Comparison of ENCODE assay signal across 9 cellular contexts in the genomic region with DNA sequence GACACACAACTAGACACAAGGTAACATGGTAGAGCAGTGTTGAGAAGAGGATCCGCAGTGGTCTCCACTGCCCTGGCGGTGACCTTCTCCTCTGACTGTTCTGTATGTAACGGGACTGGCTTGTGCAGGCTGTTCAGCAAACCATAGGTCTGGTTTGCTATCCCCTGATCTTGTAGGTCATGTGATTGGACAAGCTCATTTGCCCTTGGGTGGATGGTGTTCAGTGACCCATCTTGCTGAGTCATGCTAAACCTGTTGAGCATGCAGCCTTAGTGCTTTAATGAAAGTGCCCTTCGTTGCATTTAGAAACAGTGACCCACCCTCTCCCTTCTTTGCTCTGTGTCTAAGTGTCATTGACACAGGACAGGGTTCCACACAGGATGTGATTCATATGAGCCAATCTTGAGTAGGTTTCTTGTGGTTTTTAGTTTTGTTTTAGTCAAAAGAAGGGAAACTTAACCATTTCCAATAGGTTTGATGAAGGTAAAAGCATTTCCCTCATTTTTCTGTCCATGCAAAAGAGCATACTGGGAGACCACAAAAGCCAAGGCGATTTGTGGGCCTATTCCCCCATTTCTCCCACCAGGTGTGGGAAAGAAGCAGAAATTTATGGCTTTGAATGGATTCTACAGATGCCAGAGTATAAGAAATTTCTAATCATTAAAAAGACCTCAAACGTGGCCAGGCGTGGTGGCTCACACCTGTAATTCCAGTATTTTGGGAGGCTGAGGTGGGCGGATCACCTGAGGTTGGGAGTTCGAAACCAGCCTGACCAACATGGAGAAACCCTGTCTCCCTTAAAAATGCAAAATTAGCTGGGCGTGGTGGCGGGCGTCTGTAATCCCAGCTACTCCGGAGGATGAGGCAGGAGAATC. TPM values are rescaled to one million over a fixed set of nuclear protein-coding genes. Genes with fewer than 3 reads are reported as not detected.
DNase-seq lines count a peak whose midpoint lies in the region; ATAC-seq and TF ChIP-seq lines count a peak whose summit lies in the region.
"Had no signal": no experiment of that assay in that cellular context is flagged by ENCODE, and none has a peak within 500 bp of the region (broad histone marks: within the 10 kb centered on the region; RNA-seq: fewer than 3 reads in every experiment).

No MANE protein-coding gene starts in this region.

- no peaks in the 10 kb centered on the region for H3K9me3 ChIP-seq in CD4-positive, alpha-beta T cell (ENCODE audit: control insufficient read depth, low read length)
- H3K9me3 ChIP-seq: SJCRH30 had no signal

- ATAC-seq in CD4-positive, alpha-beta T cell (ENCODE audit: poor library complexity): peak; percentile 75
- ATAC-seq in GM19043 (IDR thresholded peaks at IDR 0.05; ENCODE audit: low read depth, unreplicated experiment) (peak; percentile 82), HG03139 (IDR thresholded peaks at IDR 0.05; ENCODE audit: unreplicated experiment) (peak; percentile 79)

- POLR2A ChIA-PET in CD4-positive, alpha-beta T cell (lab: Charles Lee): interaction anchor here (0.6 to 2.0 kb wide), 5 partner anchors 10 to 157 kb away, joined by 3 to 10 read pairs (median 6); a partner anchor contains a TSS
- POLR2A ChIA-PET in RWPE1 (lab: Yijun Ruan, JAX; ENCODE audit: low non-redundant PET): no interaction called here

- peaks cover 7% of the 10 kb centered on the region for H3K9me3 Mint-ChIP-seq in CD4-positive, alpha-beta T cell
- no peaks in the 10 kb centered on the region for H3K9me3 Mint-ChIP-seq in activated naive CD4-positive, alpha-beta T cell treated with anti-CD3 and anti-CD28 coated beads, Interleukin-2, amount 50 U/mL, for 24 hours

- H3K4me1 Mint-ChIP-seq in CD4-positive, alpha-beta T cell (ENCODE audit: low read depth): peaks cover 69% of the 10 kb centered on the region
- H3K4me1 Mint-ChIP-seq in activated naive CD4-positive, alpha-beta T cell treated with anti-CD3 and anti-CD28 coated beads, Interleukin-2, amount 50 U/mL, for 24 hours: peaks cover 63% of the 10 kb centered on the region

- no peaks in the 10 kb centered on the region for H3K27me3 ChIP-seq in CD4-positive, alpha-beta T cell (ENCODE audit: control insufficient read depth, insufficient read depth, low read length)
- H3K27me3 ChIP-seq: SJCRH30 had no signal

- H3K36me3 Mint-ChIP-seq in CD4-positive, alpha-beta T cell (ENCODE audit: low read depth): peaks cover 4% of the 10 kb centered on the region
- H3K36me3 Mint-ChIP-seq in activated naive CD4-positive, alpha-beta T cell treated with anti-CD3 and anti-CD28 coated beads, Interleukin-2, amount 50 U/mL, for 24 hours: no peaks in the 10 kb centered on the region

- peak overlapping the region; percentile 86 for H3K27ac Mint-ChIP-seq in CD4-positive, alpha-beta T cell
- H3K27ac Mint-ChIP-seq in activated naive CD4-positive, alpha-beta T cell treated with anti-CD3 and anti-CD28 coated beads, Interleukin-2, amount 50 U/mL, for 24 hours: peak overlapping the region; percentile 84

- H3K27ac ChIP-seq in CD4-positive, alpha-beta T cell (ENCODE audit: low read depth, low read length): peak overlapping the region; percentile 54
- H3K27ac ChIP-seq in RWPE1: peak overlapping the region; percentile 67
- H3K27ac ChIP-seq: SJCRH30 had no signal

- no peaks in the 10 kb centered on the region for H3K27me3 Mint-ChIP-seq in CD4-positive, alpha-beta T cell
- no peaks in the 10 kb centered on the region for H3K27me3 Mint-ChIP-seq in activated naive CD4-positive, alpha-beta T cell treated with anti-CD3 and anti-CD28 coated beads, Interleukin-2, amount 50 U/mL, for 24 hours

- TF ChIP-seq CTCF in CD4-positive, alpha-beta T cell (IDR thresholded peaks at IDR 0.05): no peak
- TF ChIP-seq CTCF in RWPE1 (conservative IDR thresholded peaks at IDR 0.05; ENCODE audit: low read depth): no peak

- H3K4me3 Mint-ChIP-seq in CD4-positive, alpha-beta T cell: peak overlapping the region; percentile 70
- peak overlapping the region; percentile 74 for H3K4me3 Mint-ChIP-seq in activated naive CD4-positive, alpha-beta T cell treated with anti-CD3 and anti-CD28 coated beads, Interleukin-2, amount 50 U/mL, for 24 hours

- CTCF ChIA-PET in CD4-positive, alpha-beta T cell (lab: Charles Lee): interaction anchor here (0.8 to 2.0 kb wide), 2 partner anchors 28 to 382 kb away, joined by 3 to 4 read pairs; no protein-coding TSS in a partner anchor
- CTCF ChIA-PET in RWPE1 (lab: Yijun Ruan, JAX): no interaction called here

- DNase-seq in CD4-positive, alpha-beta T cell: peak in 9 of 10 experiments; percentile 13 to 43 (median 17)
- DNase-seq in RWPE1 (ENCODE audit: low spot score) (peak; percentile 46), kidney tubule cell (ENCODE audit: low spot score) (peak; percentile 92), G401 (ENCODE audit: low spot score) (no peak)
- peak; percentile 32 to 53 for DNase-seq in stimulated activated CD8-positive, alpha-beta memory T cell treated with anti-CD3 and anti-CD28 coated beads, Interleukin-7, amount 100 ng/mL, for 4 hours (ENCODE audit: low read depth in 2 of 2)

- intact Hi-C loops in CD4-positive, alpha-beta T cell (cut with DNase I, micrococcal nuclease): loop anchor here in 1 of 2 experiments (5.0 to 10.0 kb wide), 2 partner anchors 35 to 68 kb away; a partner anchor contains a TSS

- in situ Hi-C loops in G401 (cut with HindIII; ENCODE audit: low sequenced_read_pairs): no loop called here

RNA-seq across cellular contexts. Expression of a gene that starts 32.6 kb away (rescaled TPM):
- 100 to 1,000 TPM; 350 to 369 TPM for total RNA-seq in CD4-positive, alpha-beta T cell
- total RNA-seq in G401 (2014; rRNA removed; shearing (Covaris generic)): 72.6 and 115 TPM in 2 replicates
